Comparison of ENCODE assay signal across 9 cellular contexts in the genomic region with DNA sequence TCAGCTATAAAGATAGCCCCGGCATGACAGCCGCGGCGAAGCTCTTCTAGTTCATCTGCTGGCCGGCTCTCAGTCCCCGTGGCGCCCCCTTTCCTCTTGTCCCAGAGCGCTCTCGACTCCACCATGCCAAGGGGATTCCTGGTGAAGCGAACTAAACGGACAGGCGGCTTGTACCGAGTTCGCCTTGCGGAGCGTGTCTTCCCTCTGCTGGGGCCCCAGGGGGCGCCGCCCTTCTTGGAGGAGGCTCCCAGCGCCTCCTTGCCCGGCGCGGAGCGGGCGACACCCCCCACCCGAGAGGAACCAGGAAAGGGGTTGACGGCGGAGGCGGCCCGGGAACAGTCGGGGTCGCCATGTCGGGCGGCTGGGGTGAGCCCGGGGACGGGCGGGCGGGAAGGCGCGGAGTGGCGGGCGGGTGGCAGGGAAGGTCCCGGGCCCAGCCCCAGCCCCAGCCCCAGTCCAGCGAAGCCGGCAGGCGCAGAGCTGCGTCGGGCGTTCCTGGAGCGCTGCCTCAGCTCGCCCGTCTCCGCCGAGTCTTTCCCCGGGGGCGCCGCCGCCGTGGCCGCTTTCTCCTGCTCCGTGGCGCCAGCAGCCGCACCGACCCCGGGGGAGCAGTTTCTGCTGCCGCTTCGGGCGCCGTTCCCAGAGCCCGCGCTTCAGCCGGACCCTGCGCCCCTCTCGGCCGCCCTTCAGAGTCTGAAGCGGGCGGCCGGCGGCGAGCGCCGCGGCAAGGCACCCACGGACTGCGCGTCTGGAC. TPM values are rescaled to one million over a fixed set of nuclear protein-coding genes. Genes with fewer than 3 reads are reported as not detected.
DNase-seq lines count a peak whose midpoint lies in the region; ATAC-seq and TF ChIP-seq lines count a peak whose summit lies in the region.
"Had no signal": no experiment of that assay in that cellular context is flagged by ENCODE, and none has a peak within 500 bp of the region (broad histone marks: within the 10 kb centered on the region; RNA-seq: fewer than 3 reads in every experiment).

A gene with protein sequence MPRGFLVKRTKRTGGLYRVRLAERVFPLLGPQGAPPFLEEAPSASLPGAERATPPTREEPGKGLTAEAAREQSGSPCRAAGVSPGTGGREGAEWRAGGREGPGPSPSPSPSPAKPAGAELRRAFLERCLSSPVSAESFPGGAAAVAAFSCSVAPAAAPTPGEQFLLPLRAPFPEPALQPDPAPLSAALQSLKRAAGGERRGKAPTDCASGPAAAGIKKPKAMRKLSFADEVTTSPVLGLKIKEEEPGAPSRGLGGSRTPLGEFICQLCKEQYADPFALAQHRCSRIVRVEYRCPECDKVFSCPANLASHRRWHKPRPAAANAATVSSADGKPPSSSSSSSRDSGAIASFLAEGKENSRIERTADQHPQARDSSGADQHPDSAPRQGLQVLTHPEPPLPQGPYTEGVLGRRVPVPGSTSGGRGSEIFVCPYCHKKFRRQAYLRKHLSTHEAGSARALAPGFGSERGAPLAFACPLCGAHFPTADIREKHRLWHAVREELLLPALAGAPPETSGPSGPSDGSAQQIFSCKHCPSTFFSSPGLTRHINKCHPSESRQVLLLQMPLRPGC (plus strand): TSS at position 35 of the 754 bp plus-strand sequence. CDS start 89 bp downstream, at position 124.

- in situ Hi-C loops in GM13976 (cut with MboI; ENCODE audit: low sequenced_read_pairs, unreplicated experiment), result no loop called here

- DNase-seq in GM13976 (ENCODE audit: low spot score) (peak; percentile 33), T-helper 17 cell (no peak), epithelial cell of esophagus (ENCODE audit: low read depth) (peak; percentile 23), superior temporal gyrus (ENCODE audit: extremely low spot score) (no peak)
- no peak for DNase-seq in natural killer cell treated with Interleukin-12 subunit alpha and Interleukin-12 subunit beta and Interleukin-15 and Interleukin-18, amount 100 ng/mL, for 72 hours (ENCODE audit: low spot score)
- no peak for DNase-seq in effector CD8-positive, alpha-beta T cell (lab: John Stamatoyannopoulos, UW)

- H3K27ac ChIP-seq in 22Rv1, result peak within 1 kb of the TSS; percentile 55

- H3K27ac Mint-ChIP-seq in T-helper 17 cell, result no peak within 1 kb of the TSS
- H3K27ac Mint-ChIP-seq in natural killer cell treated with Interleukin-12 subunit alpha and Interleukin-12 subunit beta and Interleukin-15 and Interleukin-18, amount 100 ng/mL, for 72 hours, result no peak within 1 kb of the TSS

- peaks cover 53% of the 10 kb centered on the region for H3K27me3 Mint-ChIP-seq in T-helper 17 cell
- peaks cover 29 to 41% of the 10 kb centered on the region in 2 donors for H3K27me3 Mint-ChIP-seq in natural killer cell treated with Interleukin-12 subunit alpha and Interleukin-12 subunit beta and Interleukin-15 and Interleukin-18, amount 100 ng/mL, for 72 hours

- peak; percentile 6 for ATAC-seq in HG03108 (IDR thresholded peaks at IDR 0.05; ENCODE audit: unreplicated experiment)
- peak; percentile 38 for ATAC-seq in T-helper 17 cell
- peak in 1 of 2 donors; percentile 31 for ATAC-seq in natural killer cell treated with Interleukin-12 subunit alpha and Interleukin-12 subunit beta and Interleukin-15 and Interleukin-18, amount 100 ng/mL, for 72 hours

- H3K4me3 Mint-ChIP-seq in T-helper 17 cell, result peak within 1 kb of the TSS; percentile 87
- peak within 1 kb of the TSS; percentile 79 for H3K4me3 Mint-ChIP-seq in natural killer cell treated with Interleukin-12 subunit alpha and Interleukin-12 subunit beta and Interleukin-15 and Interleukin-18, amount 100 ng/mL, for 72 hours

- H3K9me3 Mint-ChIP-seq in natural killer cell treated with Interleukin-12 subunit alpha and Interleukin-12 subunit beta and Interleukin-15 and Interleukin-18, amount 100 ng/mL, for 72 hours, result no peaks in the 10 kb centered on the region

- peak; percentile 32; the same call in 1 of the 2 replicates for TF ChIP-seq CTCF in 22Rv1 (IDR thresholded peaks at IDR 0.05)
- TF ChIP-seq CTCF in GM13976 (IDR thresholded peaks at IDR 0.05; ENCODE audit: borderline replicate concordance, control extremely low read depth, extremely low read depth, insufficient read depth, missing control alignments), result no peak
- TF ChIP-seq CTCF in epithelial cell of esophagus (IDR thresholded peaks at IDR 0.05; ENCODE audit: insufficient read depth, low read depth, low read length, missing control alignments), result peak; percentile 19

- no peaks in the 10 kb centered on the region for H3K9me3 ChIP-seq in T-helper 17 cell (ENCODE audit: control insufficient read depth, low read length, poor library complexity, severe bottlenecking)

- peaks cover 5% of the 10 kb centered on the region for H3K36me3 Mint-ChIP-seq in T-helper 17 cell (ENCODE audit: low read depth)
- no peaks in the 10 kb centered on the region for H3K36me3 Mint-ChIP-seq in natural killer cell treated with Interleukin-12 subunit alpha and Interleukin-12 subunit beta and Interleukin-15 and Interleukin-18, amount 100 ng/mL, for 72 hours

- H3K4me3 ChIP-seq in epithelial cell of esophagus (ENCODE audit: low read length), result peak within 1 kb of the TSS; percentile 50

- peaks cover 13% of the 10 kb centered on the region for H3K4me1 Mint-ChIP-seq in T-helper 17 cell
- H3K4me1 Mint-ChIP-seq in natural killer cell treated with Interleukin-12 subunit alpha and Interleukin-12 subunit beta and Interleukin-15 and Interleukin-18, amount 100 ng/mL, for 72 hours (ENCODE audit: low read depth in 2 of 2), result peaks cover 6 to 10% of the 10 kb centered on the region in 2 donors

RNA-seq across cellular contexts. Expression of the gene that starts here (rescaled TPM):
- not detected for total RNA-seq in T-helper 17 cell
- not detected for total RNA-seq in natural killer cell treated with Interleukin-12 subunit alpha and Interleukin-12 subunit beta and Interleukin-15 and Interleukin-18, amount 100 ng/mL, for 72 hours
- total RNA-seq: frontal cortex had no signal

Comparison
In these comparisons a context has a peak if more than half of its experiments do, and no peak if none do; other contexts are left out.
1. Peak in ATAC-seq in T-helper 17 cell; RNA of the gene not detected or under 1 TPM.
2. DNase-seq: peak in GM13976 (single experiment) and epithelial cell of esophagus (single experiment); none in T-helper 17 cell (0 of 3), natural killer cell treated with Interleukin-12 subunit alpha and Interleukin-12 subunit beta and Interleukin-15 and Interleukin-18, amount 100 ng/mL, for 72 hours (single experiment), superior temporal gyrus (single experiment) and effector CD8-positive, alpha-beta T cell (single experiment).